In the genomic region with DNA sequence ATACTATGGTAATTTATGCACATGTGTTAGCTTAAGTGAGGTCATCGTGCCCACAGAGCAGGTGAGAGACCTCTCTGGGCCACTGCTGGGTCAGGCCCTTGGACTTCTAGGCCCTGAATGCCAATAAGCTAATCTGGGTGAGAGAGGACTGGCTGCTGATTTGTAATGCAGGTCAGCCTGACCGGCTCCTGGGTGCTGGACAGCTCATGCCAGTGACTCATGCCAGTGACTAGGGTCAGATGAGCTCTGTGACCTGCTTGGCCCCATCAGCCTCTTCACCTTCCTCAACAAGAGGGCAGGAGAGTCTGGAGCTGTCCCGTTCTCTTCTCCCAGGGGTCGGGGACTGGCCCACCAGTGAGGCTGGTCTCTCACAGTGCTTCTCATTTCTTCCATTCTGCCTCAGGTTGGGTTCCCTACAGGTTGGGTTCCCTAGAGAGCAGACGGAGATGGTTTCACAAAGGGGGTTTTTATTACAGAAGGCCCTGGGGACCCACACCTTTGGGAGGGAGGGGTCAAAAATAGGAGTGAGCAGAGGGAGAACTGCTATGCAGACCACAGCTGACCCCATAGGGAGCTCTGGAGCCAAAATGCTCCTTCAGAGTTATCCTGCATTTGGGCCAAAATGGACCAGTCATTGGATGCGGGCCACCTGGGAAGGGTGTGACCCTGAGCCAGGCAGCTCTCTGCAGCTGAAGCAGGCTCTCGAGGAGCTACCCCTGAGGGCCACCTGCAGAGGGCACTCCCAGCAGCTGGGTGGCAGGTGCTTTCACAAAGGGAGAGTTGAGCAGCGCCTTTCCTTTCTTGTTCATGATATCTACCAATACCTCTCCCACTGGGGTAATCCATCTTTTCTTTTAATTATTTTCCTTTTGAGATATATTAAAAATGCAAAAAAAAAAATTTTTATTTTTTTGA, we compare ENCODE assay signal across 1 cellular context.
A peak's percentile ranks its signal among the peaks of the same experiment; 100 is the strongest.
TF ChIP-seq lines count a peak whose summit lies in the region.

No MANE protein-coding gene starts in this region.

TF ChIP-seq in K562, 482 proteins besides CTCF, POLR2A, EP300 and RAD21:
- peak; percentile 62 for TF ChIP-seq FOSL1 (tag; conservative IDR thresholded peaks at IDR 0.05)
- TF ChIP-seq, protein P1, sequence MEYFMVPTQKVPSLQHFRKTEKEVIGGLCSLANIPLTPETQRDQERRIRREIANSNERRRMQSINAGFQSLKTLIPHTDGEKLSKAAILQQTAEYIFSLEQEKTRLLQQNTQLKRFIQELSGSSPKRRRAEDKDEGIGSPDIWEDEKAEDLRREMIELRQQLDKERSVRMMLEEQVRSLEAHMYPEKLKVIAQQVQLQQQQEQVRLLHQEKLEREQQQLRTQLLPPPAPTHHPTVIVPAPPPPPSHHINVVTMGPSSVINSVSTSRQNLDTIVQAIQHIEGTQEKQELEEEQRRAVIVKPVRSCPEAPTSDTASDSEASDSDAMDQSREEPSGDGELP (CRISPR knock-in tag; IDR thresholded peaks at IDR 0.05; ENCODE audit: borderline replicate concordance): peak; percentile 17; the same call in 1 of the 2 replicates
- no peak for TF ChIP-seq C11orf30 (IDR thresholded peaks at IDR 0.05; ENCODE audit: low read depth)
